ENCODE assay signal across 8 cellular contexts in the genomic region with DNA sequence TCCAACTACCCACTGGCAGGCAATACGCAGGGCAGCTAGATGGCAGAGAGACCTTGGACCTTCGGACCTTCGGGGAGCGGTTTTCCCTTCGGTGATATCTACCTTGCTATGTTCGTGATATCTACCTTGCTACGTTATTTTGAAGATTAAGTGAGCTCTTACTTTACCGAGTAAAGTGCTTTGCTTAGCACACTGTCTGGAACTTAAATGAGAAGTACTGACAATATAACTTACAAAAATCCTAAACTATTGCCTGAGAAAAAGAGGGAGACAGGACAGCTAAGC. TPM values are rescaled to one million over a fixed set of nuclear protein-coding genes. Genes with fewer than 3 reads are reported as not detected.
DNase-seq lines count a peak whose midpoint lies in the region; ATAC-seq, FAIRE-seq and TF ChIP-seq lines count a peak whose summit lies in the region.

No MANE protein-coding gene starts in this region.

- no peaks in the 10 kb centered on the region for H3K27me3 ChIP-seq in cardiac muscle cell
- H3K27me3 ChIP-seq in RWPE2 (ENCODE audit: insufficient read depth, poor library complexity, severe bottlenecking) = no peaks in the 10 kb centered on the region
- H3K27me3 ChIP-seq in small intestine (ENCODE audit: control insufficient read depth in 2 of 2, insufficient read depth in 2 of 2, low read length in 2 of 2) = no peaks in the 10 kb centered on the region

- H3K36me3 ChIP-seq in cardiac muscle cell = no peaks in the 10 kb centered on the region
- no peaks in the 10 kb centered on the region for H3K36me3 ChIP-seq in RWPE2 (ENCODE audit: low read depth)
- no peaks in the 10 kb centered on the region for H3K36me3 ChIP-seq in small intestine (ENCODE audit: control insufficient read depth in 2 of 2, insufficient read depth in 2 of 2, low read length in 2 of 2)

- H3K4me1 ChIP-seq in cardiac muscle cell (ENCODE audit: low read depth) = peaks cover 6% of the 10 kb centered on the region
- peaks cover 13% of the 10 kb centered on the region for H3K4me1 ChIP-seq in RWPE2 (ENCODE audit: insufficient read depth, poor library complexity, severe bottlenecking)
- H3K4me1 ChIP-seq in small intestine (ENCODE audit: control insufficient read depth in 2 of 2, insufficient read depth in 1 of 2, low read depth in 1 of 2, low read length in 1 of 2) = no peaks in the 10 kb centered on the region

- TF ChIP-seq CTCF in cardiac muscle cell (IDR thresholded peaks at IDR 0.05; ENCODE audit: low read depth, low read length) = no peak
- no peak for TF ChIP-seq CTCF in RWPE2 (IDR thresholded peaks at IDR 0.05; ENCODE audit: poor library complexity, severe bottlenecking)
- no peak for TF ChIP-seq CTCF in foreskin fibroblast (IDR thresholded peaks at IDR 0.05; ENCODE audit: low read depth, low read length)

- no peak for ATAC-seq in Right ventricle myocardium inferior
- ATAC-seq in RWPE2 (ENCODE audit: low read depth) = no peak
- ATAC-seq in GM18502 (IDR thresholded peaks at IDR 0.05; ENCODE audit: poor library complexity, unreplicated experiment) = no peak
- no peak for ATAC-seq in GM19463 (IDR thresholded peaks at IDR 0.05; ENCODE audit: unreplicated experiment)

- H3K4me3 ChIP-seq in cardiac muscle cell = peak overlapping the region; percentile 51
- peak overlapping the region; percentile 99 for H3K4me3 ChIP-seq in RWPE2 (ENCODE audit: severe bottlenecking)
- H3K4me3 ChIP-seq in foreskin fibroblast (ENCODE audit: low read depth in 1 of 2, low read length in 2 of 2) = peak overlapping the region; percentile 66 to 74
- peak overlapping the region in 1 of 2 donors; percentile 98 for H3K4me3 ChIP-seq in small intestine (ENCODE audit: low read depth in 1 of 2, low read length in 2 of 2)

- DNase-seq in cardiac muscle cell (ENCODE audit: low read depth in 1 of 2, low spot score in 1 of 2) (no peak), Right ventricle myocardium inferior (ENCODE audit: missing footprints) (no peak), RWPE2 (ENCODE audit: low spot score) (no peak), foreskin fibroblast (no peak), small intestine (peak; percentile 97), SW 1271 (lab: John Stamatoyannopoulos, UW) (no peak)

- 0 to 6% (median 1%) methylated on average over 8 of the region's 8 CpGs for WGBS in small intestine, 3 donors

- intact Hi-C loops in Right ventricle myocardium inferior (cut with DNase I) = loop anchor here (1.0 to 5.0 kb wide), 3 partner anchors 78 to 309 kb away; a partner anchor contains a TSS

- H3K27ac ChIP-seq in cardiac muscle cell (peak overlapping the region; percentile 98), RWPE2 (ENCODE audit: poor library complexity, severe bottlenecking) (peak overlapping the region; percentile 99), small intestine (ENCODE audit: low read depth in 1 of 2, low read length in 1 of 2) (peak overlapping the region; percentile 98 to 99)

- H3K9me3 ChIP-seq in cardiac muscle cell (ENCODE audit: low read depth) = no peaks in the 10 kb centered on the region
- no peaks in the 10 kb centered on the region for H3K9me3 ChIP-seq in RWPE2 (ENCODE audit: severe bottlenecking)
- no peaks in the 10 kb centered on the region for H3K9me3 ChIP-seq in small intestine (ENCODE audit: control insufficient read depth, low read depth)

- no peak for FAIRE-seq in small intestine (lab: Jason Lieb, UNC)

RNA-seq across cellular contexts. Expression of a gene that starts 1.0 kb away (rescaled TPM):
- total RNA-seq in cardiac muscle cell (6.6 and 12.0 TPM in 2 replicates), Right ventricle myocardium inferior (6.6 TPM)
- polyA plus RNA-seq in cardiac muscle cell (2.2 and 4.1 TPM in 2 replicates), small intestine (1 to 10 TPM; 2.7 to 3.4 (median 3.2) TPM)
